Comparison of ENCODE assay signal across 9 cellular contexts in genomic region chr12:16189849-16190248, GRCh38.
A peak's percentile ranks its signal among the peaks of the same experiment; 100 is the strongest.
DNase-seq lines count a peak whose midpoint lies in the region; ATAC-seq lines count a peak whose summit lies in the region.
"Had no signal": no experiment of that assay in that cellular context is flagged by ENCODE, and none has a peak within 500 bp of the region (broad histone marks: within the 10 kb centered on the region; RNA-seq: fewer than 3 reads in every experiment).

No MANE protein-coding gene starts in this region.

- no peak for ATAC-seq in HG02678 (IDR thresholded peaks at IDR 0.05; ENCODE audit: unreplicated experiment)
- ATAC-seq: GM12878 had no signal

- peak; percentile 45 for DNase-seq in DMS153 (lab: John Stamatoyannopoulos, UW)
- peak; percentile 3 for DNase-seq in HPDE6-E6E7 (ENCODE audit: extremely low spot score)
- peak; percentile 26 for DNase-seq in SHP77 (lab: John Stamatoyannopoulos, UW)
- peak; percentile 33 for DNase-seq in left kidney (ENCODE audit: low read depth, low spot score)
- DNase-seq in activated naive CD4-positive, alpha-beta T cell (lab: John Stamatoyannopoulos, UW): no peak
- DNase-seq in activated naive CD4-positive, alpha-beta T cell treated with anti-CD3 and anti-CD28 coated beads for 36 hours: no peak
- no peak for DNase-seq in activated CD4-positive, CD25-positive, alpha-beta regulatory T cell (lab: John Stamatoyannopoulos, UW)

- no peaks in the 10 kb centered on the region for H3K36me3 Mint-ChIP-seq in activated naive CD4-positive, alpha-beta T cell treated with anti-CD3 and anti-CD28 coated beads for 36 hours (ENCODE audit: low read depth)

- no peaks in the 10 kb centered on the region for H3K4me1 Mint-ChIP-seq in activated naive CD4-positive, alpha-beta T cell treated with anti-CD3 and anti-CD28 coated beads for 36 hours (ENCODE audit: low read depth)

- CTCF ChIA-PET in activated naive CD4-positive, alpha-beta T cell treated with anti-CD3 and anti-CD28 coated beads for 36 hours (lab: Charles Lee): no interaction called here

- H3K4me3 Mint-ChIP-seq in activated naive CD4-positive, alpha-beta T cell treated with anti-CD3 and anti-CD28 coated beads for 36 hours: no peak overlapping the region

- no peaks in the 10 kb centered on the region for H3K27me3 Mint-ChIP-seq in activated naive CD4-positive, alpha-beta T cell treated with anti-CD3 and anti-CD28 coated beads for 36 hours (ENCODE audit: low read depth)

- H3K27ac Mint-ChIP-seq in activated naive CD4-positive, alpha-beta T cell treated with anti-CD3 and anti-CD28 coated beads for 36 hours: no peak overlapping the region

- H3K9me3 Mint-ChIP-seq in activated naive CD4-positive, alpha-beta T cell treated with anti-CD3 and anti-CD28 coated beads for 36 hours: no peaks in the 10 kb centered on the region

- intact Hi-C loops in activated naive CD4-positive, alpha-beta T cell treated with anti-CD3 and anti-CD28 coated beads for 36 hours (cut with micrococcal nuclease): no loop called here

Comparison
In these comparisons a context has a peak if more than half of its experiments do, and no peak if none do; other contexts are left out.
1. DNase-seq: peak in DMS153 (single experiment), HPDE6-E6E7 (single experiment), SHP77 (2 of 2) and left kidney (single experiment); none in activated naive CD4-positive, alpha-beta T cell (0 of 4), activated naive CD4-positive, alpha-beta T cell treated with anti-CD3 and anti-CD28 coated beads for 36 hours (single experiment) and activated CD4-positive, CD25-positive, alpha-beta regulatory T cell (0 of 4).